ENCODE assay signal across 8 cellular contexts in the genomic region with DNA sequence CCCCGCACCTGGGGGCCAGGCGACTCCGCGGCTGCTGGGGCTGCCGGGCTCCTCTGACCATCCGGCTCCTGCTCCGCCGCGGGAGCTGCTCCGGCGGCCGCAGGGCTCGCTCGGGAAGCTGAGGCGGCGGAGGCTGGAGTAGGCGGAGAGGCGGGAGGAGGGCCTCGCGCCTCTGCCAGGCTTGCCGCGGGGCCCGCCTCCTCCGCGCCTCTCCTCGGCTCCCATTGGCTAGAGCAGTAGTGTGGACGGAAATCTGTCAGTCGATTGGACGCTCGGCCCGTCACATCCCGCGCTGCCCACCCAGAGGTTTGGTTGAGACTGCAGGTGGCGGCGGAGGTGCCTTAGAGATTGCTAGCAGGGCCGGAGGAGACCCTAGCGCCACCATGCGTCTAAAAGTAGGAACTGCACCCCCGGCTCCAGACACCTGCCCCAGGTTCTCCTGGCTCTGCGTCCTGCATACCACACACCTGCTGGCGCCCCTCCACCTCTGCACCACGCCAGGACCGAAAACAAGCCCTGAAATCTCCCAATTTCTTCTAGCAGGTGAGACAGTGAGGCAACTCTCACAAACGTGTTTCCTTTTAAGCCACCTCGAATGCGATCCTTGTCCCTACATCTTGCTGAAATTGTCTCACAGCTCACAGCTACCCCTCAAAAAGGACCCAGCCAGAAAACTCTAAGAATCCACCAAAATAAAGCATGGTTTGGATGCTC. TPM values are rescaled to one million over a fixed set of nuclear protein-coding genes. Genes with fewer than 3 reads are reported as not detected.
DNase-seq lines count a peak whose midpoint lies in the region; ATAC-seq and TF ChIP-seq lines count a peak whose summit lies in the region.

Gene SCAI, minus strand, starts transcription at position 152 of the 714 bp plus-strand sequence. Its CDS starts 91 bp downstream, at position 61.

- 1% methylated on average over 46 of the region's 46 CpGs for WGBS in liver

- DNase-seq in NCI-H526 treated with DMSO at 0.1 percent for 48 hours (lab: John Stamatoyannopoulos, UW) (peak; percentile 91), dermis blood vessel endothelial cell (peak; percentile 100)
- DNase-seq in activated CD4-positive, alpha-beta T cell treated with anti-CD3 and anti-CD28 coated beads, Interleukin-2, amount 10 ng/mL, durations not matched to agents 24 days and 14 days: peak; percentile 99
- DNase-seq in stimulated activated CD4-positive, alpha-beta T cell treated with anti-CD3 and anti-CD28 coated beads, Interleukin-4, amount 100 ng/mL, for 24 hours: peak; percentile 99

- H3K4me3 Mint-ChIP-seq in activated CD4-positive, alpha-beta T cell treated with anti-CD3 and anti-CD28 coated beads, Interleukin-2, amount 10 ng/mL, durations not matched to agents 24 days and 14 days: peak within 1 kb of the TSS; percentile 100

- TF ChIP-seq RAD21 in liver (IDR thresholded peaks at IDR 0.05): peak; percentile 93 to 96

- peaks cover 5 to 17% (median 11%) of the 10 kb centered on the region in 4 donors for H3K4me1 ChIP-seq in liver (ENCODE audit: control insufficient read depth in 4 of 4, insufficient read depth in 4 of 4, low read length in 3 of 4)

- H3K4me1 Mint-ChIP-seq in activated CD4-positive, alpha-beta T cell treated with anti-CD3 and anti-CD28 coated beads, Interleukin-2, amount 10 ng/mL, durations not matched to agents 24 days and 14 days: peaks cover 33% of the 10 kb centered on the region

- H3K36me3 ChIP-seq in liver (ENCODE audit: control insufficient read depth in 4 of 4, insufficient read depth in 3 of 4, low read depth in 1 of 4, low read length in 3 of 4): peaks cover 0 to 2% (median under 1%) of the 10 kb centered on the region in 4 donors

- TF ChIP-seq CTCF in C4-2B (conservative IDR thresholded peaks at IDR 0.05): peak; percentile 99
- TF ChIP-seq CTCF in liver (IDR thresholded peaks at IDR 0.05; ENCODE audit: low read depth, low read length, missing input control): peak; percentile 99

- peak within 1 kb of the TSS; percentile 67 to 100 (median 75) for H3K4me3 ChIP-seq in liver (ENCODE audit: low read depth in 1 of 3, low read length in 3 of 3)

- no peaks in the 10 kb centered on the region for H3K9me3 Mint-ChIP-seq in activated CD4-positive, alpha-beta T cell treated with anti-CD3 and anti-CD28 coated beads, Interleukin-2, amount 10 ng/mL, durations not matched to agents 24 days and 14 days

- intact Hi-C loops in activated CD4-positive, alpha-beta T cell treated with anti-CD3 and anti-CD28 coated beads, Interleukin-2, amount 10 ng/mL, durations not matched to agents 24 days and 14 days (cut with micrococcal nuclease): loop anchor here (1.0 to 10.0 kb wide), 10 partner anchors 9 to 373 kb away; partner anchors contain the start of genes GOLGA1, HSPA5, NR6A1 and PPP6C

- ATAC-seq in GM19328 (IDR thresholded peaks at IDR 0.05; ENCODE audit: unreplicated experiment): peak; percentile 98
- ATAC-seq in HG03520 (IDR thresholded peaks at IDR 0.05; ENCODE audit: unreplicated experiment): peak; percentile 98

- no peaks in the 10 kb centered on the region for H3K27me3 Mint-ChIP-seq in activated CD4-positive, alpha-beta T cell treated with anti-CD3 and anti-CD28 coated beads, Interleukin-2, amount 10 ng/mL, durations not matched to agents 24 days and 14 days

- H3K9ac ChIP-seq in liver (ENCODE audit: low read depth in 1 of 2, low read length in 2 of 2): peak within 1 kb of the TSS; percentile 54 to 61

- H3K9me3 ChIP-seq in liver (ENCODE audit: control insufficient read depth in 4 of 4, low read length in 3 of 4): no peaks in the 10 kb centered on the region

- H3K27ac ChIP-seq in C4-2B: peak within 1 kb of the TSS; percentile 73
- H3K27ac ChIP-seq in liver (ENCODE audit: low read depth in 1 of 2, low read length in 2 of 2): no peak within 1 kb of the TSS

- H3K27ac Mint-ChIP-seq in activated CD4-positive, alpha-beta T cell treated with anti-CD3 and anti-CD28 coated beads, Interleukin-2, amount 10 ng/mL, durations not matched to agents 24 days and 14 days: peak within 1 kb of the TSS; percentile 95

- H3K36me3 Mint-ChIP-seq in activated CD4-positive, alpha-beta T cell treated with anti-CD3 and anti-CD28 coated beads, Interleukin-2, amount 10 ng/mL, durations not matched to agents 24 days and 14 days (ENCODE audit: low read depth): peaks cover 18% of the 10 kb centered on the region

- H3K27me3 ChIP-seq in liver (ENCODE audit: control insufficient read depth in 4 of 4, insufficient read depth in 4 of 4, low read length in 3 of 4): no peaks in the 10 kb centered on the region

TF ChIP-seq in liver, 16 proteins besides CTCF, POLR2A, EP300 and RAD21:
- TF ChIP-seq JUND (IDR thresholded peaks at IDR 0.05): peak in 1 of 2 donors; percentile 2
- no peak for TF ChIP-seq HNF4G (IDR thresholded peaks at IDR 0.05)
- TF ChIP-seq, protein P1, sequence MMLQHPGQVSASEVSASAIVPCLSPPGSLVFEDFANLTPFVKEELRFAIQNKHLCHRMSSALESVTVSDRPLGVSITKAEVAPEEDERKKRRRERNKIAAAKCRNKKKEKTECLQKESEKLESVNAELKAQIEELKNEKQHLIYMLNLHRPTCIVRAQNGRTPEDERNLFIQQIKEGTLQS (IDR thresholded peaks at IDR 0.05): no peak
- TF ChIP-seq RXRA (IDR thresholded peaks at IDR 0.05): peak; percentile 11 to 49
- peak in 1 of 2 donors; percentile 56 for TF ChIP-seq GABPA (IDR thresholded peaks at IDR 0.05 in 1 of 2, conservative IDR thresholded peaks at IDR 0.05 in 1 of 2)
- no peak for TF ChIP-seq NR2F2 (IDR thresholded peaks at IDR 0.05)
- TF ChIP-seq, protein P2, sequence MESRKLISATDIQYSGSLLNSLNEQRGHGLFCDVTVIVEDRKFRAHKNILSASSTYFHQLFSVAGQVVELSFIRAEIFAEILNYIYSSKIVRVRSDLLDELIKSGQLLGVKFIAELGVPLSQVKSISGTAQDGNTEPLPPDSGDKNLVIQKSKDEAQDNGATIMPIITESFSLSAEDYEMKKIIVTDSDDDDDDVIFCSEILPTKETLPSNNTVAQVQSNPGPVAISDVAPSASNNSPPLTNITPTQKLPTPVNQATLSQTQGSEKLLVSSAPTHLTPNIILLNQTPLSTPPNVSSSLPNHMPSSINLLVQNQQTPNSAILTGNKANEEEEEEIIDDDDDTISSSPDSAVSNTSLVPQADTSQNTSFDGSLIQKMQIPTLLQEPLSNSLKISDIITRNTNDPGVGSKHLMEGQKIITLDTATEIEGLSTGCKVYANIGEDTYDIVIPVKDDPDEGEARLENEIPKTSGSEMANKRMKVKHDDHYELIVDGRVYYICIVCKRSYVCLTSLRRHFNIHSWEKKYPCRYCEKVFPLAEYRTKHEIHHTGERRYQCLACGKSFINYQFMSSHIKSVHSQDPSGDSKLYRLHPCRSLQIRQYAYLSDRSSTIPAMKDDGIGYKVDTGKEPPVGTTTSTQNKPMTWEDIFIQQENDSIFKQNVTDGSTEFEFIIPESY (IDR thresholded peaks at IDR 0.05): no peak
- TF ChIP-seq EGR1 (IDR thresholded peaks at IDR 0.05; ENCODE audit: low read depth in 2 of 2): no peak
- TF ChIP-seq HNF4A (conservative IDR thresholded peaks at IDR 0.05): peak; percentile 3 to 42
- peak; percentile 47 for TF ChIP-seq YY1 (IDR thresholded peaks at IDR 0.05)
- peak; percentile 94 for TF ChIP-seq SP1 (IDR thresholded peaks at IDR 0.05)
- TF ChIP-seq, protein P3, sequence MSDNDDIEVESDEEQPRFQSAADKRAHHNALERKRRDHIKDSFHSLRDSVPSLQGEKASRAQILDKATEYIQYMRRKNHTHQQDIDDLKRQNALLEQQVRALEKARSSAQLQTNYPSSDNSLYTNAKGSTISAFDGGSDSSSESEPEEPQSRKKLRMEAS (IDR thresholded peaks at IDR 0.05): peak; percentile 38
- TF ChIP-seq REST (IDR thresholded peaks at IDR 0.05): peak; percentile 16
- TF ChIP-seq FOXA2 (IDR thresholded peaks at IDR 0.05): peak; percentile 29
- TF ChIP-seq TAF1 (conservative IDR thresholded peaks at IDR 0.05): no peak
- TF ChIP-seq FOXA1 (IDR thresholded peaks at IDR 0.05): no peak

RNA-seq across cellular contexts. Expression of gene SCAI, which starts in this region (rescaled TPM):
- 11.0 and 13.4 TPM in 2 replicates for total RNA-seq in activated CD4-positive, alpha-beta T cell treated with anti-CD3 and anti-CD28 coated beads, Interleukin-2, amount 10 ng/mL, durations not matched to agents 24 days and 14 days
- total RNA-seq in dermis blood vessel endothelial cell (8.9 and 13.6 TPM in 2 replicates), liver (1 to 10 TPM; 2.1 to 5.3 TPM)
- 1 to 10 TPM in 1 of 2 donors, under 1 TPM in 1; 0.24 to 1.1 TPM for polyA plus RNA-seq in liver
